ENCODE assay signal across 2 cellular contexts in genomic region chr11:121298770-121299169, GRCh38.
TF ChIP-seq lines count a peak whose summit lies in the region.

No MANE protein-coding gene starts in this region.

TF ChIP-seq in HCT116, 20 proteins besides CTCF, POLR2A, EP300 and RAD21:
- TF ChIP-seq FOSL1 (IDR thresholded peaks at IDR 0.05; ENCODE audit: low read depth) (no peak), CBX3 (IDR thresholded peaks at IDR 0.05; ENCODE audit: low read depth) (peak; percentile 71; the same call in 1 of the 2 replicates), CEBPB (IDR thresholded peaks at IDR 0.05; ENCODE audit: low read depth) (peak; percentile 44; the same call in 1 of the 2 replicates), ATF3 (IDR thresholded peaks at IDR 0.05) (no peak), SRF (IDR thresholded peaks at IDR 0.05; ENCODE audit: low read depth) (no peak), REST (IDR thresholded peaks at IDR 0.05; ENCODE audit: low read depth) (no peak), TCF7L2 (IDR thresholded peaks at IDR 0.05; ENCODE audit: borderline replicate concordance, extremely low read depth, insufficient read depth, insufficient read length) (no peak), JUND (IDR thresholded peaks at IDR 0.05) (no peak)

TF ChIP-seq in GM12878, 131 proteins besides CTCF, POLR2A, EP300 and RAD21:
- TF ChIP-seq PBX3 (IDR thresholded peaks at IDR 0.05; ENCODE audit: insufficient replicate concordance, low read depth, low read length), result no peak
- no peak for TF ChIP-seq ZZZ3 (IDR thresholded peaks at IDR 0.05; ENCODE audit: control insufficient read depth, insufficient read length, low read depth)
- no peak for TF ChIP-seq CUX1 (IDR thresholded peaks at IDR 0.05; ENCODE audit: insufficient replicate concordance, low read depth, low read length)
- 0 out of 2 replicates have a peak, but pooled peaks have one; percentile 20 for TF ChIP-seq ZBTB33 (IDR thresholded peaks at IDR 0.05)
- TF ChIP-seq SP1 (IDR thresholded peaks at IDR 0.05; ENCODE audit: low read depth, low read length), result no peak
- TF ChIP-seq CBFB (IDR thresholded peaks at IDR 0.05; ENCODE audit: low read depth), result no peak
- no peak for TF ChIP-seq CHD2 (IDR thresholded peaks at IDR 0.05; ENCODE audit: borderline replicate concordance, low read depth, low read length)
